In genomic region chr6:54031194-54031593, GRCh38 we compare ENCODE assay signal across 19 cellular contexts.
"Had no signal": no experiment of that assay in that cellular context is flagged by ENCODE, and none has a peak within 500 bp of the region (broad histone marks: within the 10 kb centered on the region; RNA-seq: fewer than 3 reads in every experiment).

No MANE protein-coding gene starts in this region.

- DNase-seq: activated CD4-positive, alpha-beta T cell treated with anti-CD3 and anti-CD28 coated beads for 4 hours; activated CD8-positive, alpha-beta T cell treated with anti-CD3 and anti-CD28 coated beads, Interleukin-2, amount 10 ng/mL, durations not matched to agents 7 days and 5 days; activated naive CD8-positive, alpha-beta T cell treated with anti-CD3 and anti-CD28 coated beads for 36 hours; anterior cingulate cortex; effector memory CD4-positive, alpha-beta T cell; islet precursor cell; naive thymus-derived CD8-positive, alpha-beta T cell; posterior cingulate gyrus; stimulated activated CD4-positive, alpha-beta T cell treated with anti-CD3 and anti-CD28 coated beads, Interleukin-4, amount 100 ng/mL, for 4 hours; stimulated activated CD8-positive, alpha-beta memory T cell treated with anti-CD3 and anti-CD28 coated beads, Interleukin-4, amount 100 ng/mL, for 48 hours; stimulated activated naive CD8-positive, alpha-beta T cell treated with anti-CD3 and anti-CD28 coated beads, Interleukin-15, Interleukin-2, amounts not matched to agents 100 U/mL and 50 U/mL, for 24 hours; SW 1271 had no signal

- ATAC-seq: activated CD8-positive, alpha-beta T cell treated with anti-CD3 and anti-CD28 coated beads, Interleukin-2, amount 10 ng/mL, durations not matched to agents 7 days and 5 days; left lobe of liver; naive thymus-derived CD8-positive, alpha-beta T cell; stimulated activated naive CD8-positive, alpha-beta T cell treated with anti-CD3 and anti-CD28 coated beads, Interleukin-15, Interleukin-2, amounts not matched to agents 100 U/mL and 50 U/mL, for 24 hours; WTC11 had no signal

- H3K9me3 Mint-ChIP-seq: activated naive CD8-positive, alpha-beta T cell treated with anti-CD3 and anti-CD28 coated beads for 36 hours; dendritic cell treated with granulocyte-macrophage colony-stimulating factor and Interleukin-4, amounts not matched to agents 40 ng/mL and 50 ng/mL, for 4 days; naive thymus-derived CD8-positive, alpha-beta T cell; type B pancreatic cell; WTC11 had no signal

- H3K4me3 ChIP-seq: smooth muscle cell had no signal

- H3K4me1 Mint-ChIP-seq: activated naive CD8-positive, alpha-beta T cell treated with anti-CD3 and anti-CD28 coated beads for 36 hours; naive thymus-derived CD8-positive, alpha-beta T cell; WTC11 had no signal

- H3K27ac Mint-ChIP-seq: activated CD8-positive, alpha-beta T cell treated with anti-CD3 and anti-CD28 coated beads, Interleukin-2, amount 10 ng/mL, durations not matched to agents 7 days and 5 days; activated naive CD8-positive, alpha-beta T cell treated with anti-CD3 and anti-CD28 coated beads for 36 hours; dendritic cell treated with granulocyte-macrophage colony-stimulating factor and Interleukin-4, amounts not matched to agents 40 ng/mL and 50 ng/mL, for 4 days; naive thymus-derived CD8-positive, alpha-beta T cell; type B pancreatic cell; WTC11 had no signal

- H3K4me2 ChIP-seq: smooth muscle cell had no signal

- FAIRE-seq: frontal cortex, TTC549 had no signal

- H3K4me3 Mint-ChIP-seq: activated CD8-positive, alpha-beta T cell treated with anti-CD3 and anti-CD28 coated beads, Interleukin-2, amount 10 ng/mL, durations not matched to agents 7 days and 5 days; activated naive CD8-positive, alpha-beta T cell treated with anti-CD3 and anti-CD28 coated beads for 36 hours; dendritic cell treated with granulocyte-macrophage colony-stimulating factor and Interleukin-4, amounts not matched to agents 40 ng/mL and 50 ng/mL, for 4 days; naive thymus-derived CD8-positive, alpha-beta T cell; type B pancreatic cell; WTC11 had no signal

- H3K36me3 Mint-ChIP-seq: activated naive CD8-positive, alpha-beta T cell treated with anti-CD3 and anti-CD28 coated beads for 36 hours; naive thymus-derived CD8-positive, alpha-beta T cell; type B pancreatic cell; WTC11 had no signal

- H3K27me3 Mint-ChIP-seq: activated naive CD8-positive, alpha-beta T cell treated with anti-CD3 and anti-CD28 coated beads for 36 hours; dendritic cell treated with granulocyte-macrophage colony-stimulating factor and Interleukin-4, amounts not matched to agents 40 ng/mL and 50 ng/mL, for 4 days had no signal
